In the genomic region with DNA sequence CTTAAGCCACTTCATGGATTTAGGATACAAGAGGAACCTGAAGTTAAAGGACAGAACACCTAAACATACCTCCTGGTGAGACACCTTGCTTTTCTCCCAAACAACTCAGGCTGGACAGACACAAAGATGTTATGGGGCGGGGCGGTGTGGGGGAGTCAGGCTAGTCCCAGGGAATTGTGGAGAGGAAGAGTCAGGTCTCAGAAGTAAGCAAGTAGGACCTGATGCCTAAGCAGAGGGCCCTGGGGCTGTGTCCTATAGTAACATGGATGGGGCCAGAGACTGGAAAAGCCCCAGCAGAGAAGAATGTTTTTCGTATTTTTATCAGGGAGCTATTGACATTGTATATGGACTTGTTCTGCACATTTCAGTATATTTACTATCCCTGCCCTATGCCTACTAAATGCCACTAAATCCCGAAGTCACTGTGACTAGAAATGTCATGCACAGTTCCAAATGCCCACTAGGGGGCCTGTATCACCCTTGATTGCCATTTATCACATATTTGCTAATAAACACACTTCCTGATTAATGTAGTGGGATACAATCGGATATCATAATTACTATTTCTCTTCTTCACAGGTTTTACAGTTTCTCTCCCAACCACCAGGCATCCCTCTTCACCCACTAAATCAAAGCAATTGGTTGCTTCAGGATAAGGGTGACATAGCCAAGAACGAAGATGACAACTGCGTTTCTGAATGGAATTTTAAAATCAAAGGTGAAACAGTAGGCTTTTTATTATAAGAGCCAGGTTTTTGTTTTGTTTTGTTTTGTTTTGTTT, we compare ENCODE assay signal across 8 cellular contexts. TPM values are rescaled to one million over a fixed set of nuclear protein-coding genes. Genes with fewer than 3 reads are reported as not detected.
A peak's percentile ranks its signal among the peaks of the same experiment; 100 is the strongest.
DNase-seq lines count a peak whose midpoint lies in the region; ATAC-seq and TF ChIP-seq lines count a peak whose summit lies in the region.

No MANE protein-coding gene starts in this region.

- H3K27me3 ChIP-seq in AG04450 (ENCODE audit: control insufficient read depth, insufficient read depth, low read length) (no peaks in the 10 kb centered on the region), right cardiac atrium (ENCODE audit: control insufficient read depth, insufficient read depth) (no peaks in the 10 kb centered on the region), skeletal muscle tissue (ENCODE audit: control insufficient read depth in 3 of 3, insufficient read depth in 3 of 3, low read length in 3 of 3) (no peaks in the 10 kb centered on the region)

- intact Hi-C loops in right cardiac atrium (cut with DNase I), result loop anchor here (1.0 to 2.0 kb wide), 3 partner anchors 158 to 159 kb away; no protein-coding TSS in a partner anchor

- POLR2A ChIA-PET in AG04450 (lab: Yijun Ruan, JAX), result no interaction called here

- peak; percentile 51 for ATAC-seq in HG03064 (IDR thresholded peaks at IDR 0.05; ENCODE audit: low read depth, unreplicated experiment)
- ATAC-seq in right cardiac atrium, result peak; percentile 61 to 63
- no peak for ATAC-seq in GM21381 (IDR thresholded peaks at IDR 0.05; ENCODE audit: unreplicated experiment)

- 30% methylated on average over 7 of the region's 7 CpGs for WGBS in right cardiac atrium

- H3K9ac ChIP-seq in skeletal muscle tissue (ENCODE audit: low read depth in 1 of 3, low read length in 3 of 3), result no peak overlapping the region

- H3K27ac ChIP-seq in AG04450 (ENCODE audit: low read depth, low read length) (no peak overlapping the region), right cardiac atrium (ENCODE audit: low read length) (no peak overlapping the region), skeletal muscle tissue (ENCODE audit: low read depth, low read length) (no peak overlapping the region)

- H3K4me3 ChIP-seq in AG04450 (ENCODE audit: low read depth, low read length) (no peak overlapping the region), right cardiac atrium (ENCODE audit: low read length) (peak overlapping the region; percentile 8), skeletal muscle tissue (ENCODE audit: low read length in 3 of 3) (peak overlapping the region in 2 of 3 donors; percentile 15 to 34)

- no peaks in the 10 kb centered on the region for H3K36me3 ChIP-seq in skeletal muscle tissue (ENCODE audit: control insufficient read depth in 3 of 3, insufficient read depth in 3 of 3, low read length in 3 of 3)

- CTCF ChIA-PET in AG04450 (lab: Charles Lee), result interaction anchor here (0.5 to 6.5 kb wide), 42 partner anchors 9 to 597 kb away, joined by 3 to 123 read pairs (median 4); partner anchors contain the start of genes ARHGAP10 and PRMT9

- in situ Hi-C loops in GM13976 (cut with MboI; ENCODE audit: low sequenced_read_pairs, unreplicated experiment), result no loop called here

- peaks cover 3% of the 10 kb centered on the region; the same call in 1 of the 2 replicates for H3K9me3 ChIP-seq in AG04450 (ENCODE audit: control insufficient read depth, insufficient read depth, low read length)
- no peaks in the 10 kb centered on the region for H3K9me3 ChIP-seq in right cardiac atrium (ENCODE audit: control insufficient read depth, low read length)
- H3K9me3 ChIP-seq in skeletal muscle tissue (ENCODE audit: control insufficient read depth in 3 of 3, low read length in 3 of 3), result no peaks in the 10 kb centered on the region

- H3K4me1 ChIP-seq in right cardiac atrium (ENCODE audit: control insufficient read depth, insufficient read depth, low read length) (no peaks in the 10 kb centered on the region), skeletal muscle tissue (ENCODE audit: control insufficient read depth in 3 of 3, insufficient read depth in 3 of 3, low read length in 3 of 3) (no peaks in the 10 kb centered on the region)

- peak; percentile 86 for TF ChIP-seq CTCF in AG04450 (IDR thresholded peaks at IDR 0.05; ENCODE audit: low read depth, low read length)
- peak; percentile 82 for TF ChIP-seq CTCF in GM13976 (IDR thresholded peaks at IDR 0.05; ENCODE audit: borderline replicate concordance, control extremely low read depth, extremely low read depth, insufficient read depth, missing control alignments)

- DNase-seq in AG04450 (ENCODE audit: low read depth, low spot score) (no peak), GM13976 (ENCODE audit: low spot score) (peak; percentile 52), RPMI8226 (peak; percentile 54), amniotic epithelial cell (ENCODE audit: low read depth) (peak; percentile 24), right cardiac atrium (peak in 1 of 3 donors; percentile 28)

RNA-seq across cellular contexts. Expression of gene ARHGAP10, which starts 23.8 kb away (rescaled TPM):
- 29.3 and 31.1 TPM in 2 replicates for polyA plus RNA-seq in AG04450 (2011; rRNA removed)
- 33.4 and 41.6 TPM in 2 replicates for polyA minus RNA-seq in AG04450 (2011; rRNA and poly(A)+ RNA removed)
- 10 to 100 TPM; 43.3 to 54.1 (median 48.7) TPM for total RNA-seq in right cardiac atrium
- 36.7 TPM for polyA plus RNA-seq in right cardiac atrium
- total RNA-seq in skeletal muscle tissue, result 88.7 TPM

RNA-seq across cellular contexts. Expression of gene PRMT9, which starts 24.1 kb away (rescaled TPM):
- polyA plus RNA-seq in AG04450 (2011; rRNA removed) (9.4 and 12.4 TPM in 2 replicates), right cardiac atrium (4.9 TPM)
- polyA minus RNA-seq in AG04450 (2011; rRNA and poly(A)+ RNA removed), result 5.1 and 10.8 TPM in 2 replicates
- total RNA-seq in right cardiac atrium (1 to 10 TPM; 5.6 to 7.1 (median 6.4) TPM), skeletal muscle tissue (12.0 TPM)
